25 cellular contexts compared by ENCODE assay signal in the genomic region with DNA sequence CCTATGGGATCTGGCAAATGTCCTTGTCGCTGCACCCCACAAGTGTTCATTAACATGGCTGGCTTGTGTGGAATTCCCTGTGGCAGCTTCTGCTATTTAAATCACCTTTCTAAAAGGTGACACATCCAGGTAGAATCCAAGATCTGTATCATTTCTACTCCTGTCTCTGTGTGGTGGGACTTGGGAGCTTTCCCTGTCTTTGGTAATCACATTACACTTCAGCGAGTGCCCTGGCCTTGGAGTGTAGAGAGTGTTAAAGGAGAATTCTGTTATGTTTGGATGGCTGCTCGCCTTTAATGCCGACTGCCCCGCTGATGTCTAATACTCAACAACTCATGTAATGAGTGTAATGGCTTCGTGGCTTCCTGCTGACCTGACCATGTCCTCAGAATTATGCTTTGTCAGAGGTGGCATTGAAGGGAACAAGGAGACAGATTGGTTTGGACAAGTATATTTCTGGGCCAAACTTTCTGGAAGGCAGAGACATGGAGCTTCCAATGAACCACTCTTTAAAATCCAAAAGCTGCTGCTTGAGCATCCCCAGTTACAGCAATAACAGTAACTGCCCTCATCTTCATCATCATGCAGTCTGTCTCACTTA.
"Had no signal": no experiment of that assay in that cellular context is flagged by ENCODE, and none has a peak within 500 bp of the region (broad histone marks: within the 10 kb centered on the region; RNA-seq: fewer than 3 reads in every experiment).

No MANE protein-coding gene starts in this region.

- DNase-seq: activated CD4-positive, alpha-beta T cell treated with anti-CD3 and anti-CD28 coated beads for 48 hours; activated CD4-positive, alpha-beta T cell treated with anti-CD3 and anti-CD28 coated beads, Interleukin-2, amount 50 U/mL, for 4 hours; activated CD4-positive, CD25-positive, alpha-beta regulatory T cell treated with anti-CD3 and anti-CD28 coated beads, Interleukin-2, amount 50 U/mL, for 72 hours; activated CD8-positive, alpha-beta memory T cell treated with anti-CD3 and anti-CD28 coated beads, Interleukin-2, amount 50 U/mL, for 48 hours; activated CD8-positive, alpha-beta T cell treated with anti-CD3 and anti-CD28 coated beads, Interleukin-2, amount 10 ng/mL, durations not matched to agents 7 days and 5 days; activated naive CD4-positive, alpha-beta T cell treated with anti-CD3 and anti-CD28 coated beads, Interleukin-2, amount 50 U/mL, for 16 hours; activated naive CD8-positive, alpha-beta T cell treated with anti-CD3 and anti-CD28 coated beads, Interleukin-2, amount 10 ng/mL, durations not matched to agents 7 days and 5 days; activated T-cell treated with anti-CD3 and anti-CD28 coated beads, Interleukin-2, amount 50 U/mL, for 1 hour; aorta; KG1; NCI-H1092; NCI-H1417 treated with DMSO at 0.1 percent for 48 hours; NCI-H1694; NCI-H2029; NCI-H2107; NCI-H2171 treated with DMSO at 0.1 percent for 48 hours; NCI-H226; NCI-H526; NCI-H774; SJCRH30; SK-N-SH had no signal

- H3K4me3 ChIP-seq: SJCRH30 had no signal

- H3K36me3 Mint-ChIP-seq: activated naive CD8-positive, alpha-beta T cell treated with anti-CD3 and anti-CD28 coated beads, Interleukin-2, amount 10 ng/mL, durations not matched to agents 7 days and 5 days; brain; IgD-negative memory B cell had no signal

- H3K9me3 Mint-ChIP-seq: T-helper 1 cell treated with Interleukin-12 subunit alpha and Interleukin-12 subunit beta and Interleukin-4 antibody, amounts not matched to agents 30 μg/mL and 1 μg/mL, for 36 hours had no signal

- H3K9me3 ChIP-seq: SJCRH30, SK-N-SH had no signal

- H3K27me3 ChIP-seq: SJCRH30 had no signal

- H3K27ac Mint-ChIP-seq: activated CD8-positive, alpha-beta T cell treated with anti-CD3 and anti-CD28 coated beads, Interleukin-2, amount 10 ng/mL, durations not matched to agents 7 days and 5 days; activated naive CD8-positive, alpha-beta T cell treated with anti-CD3 and anti-CD28 coated beads, Interleukin-2, amount 10 ng/mL, durations not matched to agents 7 days and 5 days; brain; IgD-negative memory B cell; T-helper 1 cell treated with Interleukin-12 subunit alpha and Interleukin-12 subunit beta and Interleukin-4 antibody, amounts not matched to agents 30 μg/mL and 1 μg/mL, for 36 hours; WTC11 had no signal

- H3K4me3 Mint-ChIP-seq: activated CD8-positive, alpha-beta T cell treated with anti-CD3 and anti-CD28 coated beads, Interleukin-2, amount 10 ng/mL, durations not matched to agents 7 days and 5 days; activated naive CD8-positive, alpha-beta T cell treated with anti-CD3 and anti-CD28 coated beads, Interleukin-2, amount 10 ng/mL, durations not matched to agents 7 days and 5 days; brain; IgD-negative memory B cell; T-helper 1 cell treated with Interleukin-12 subunit alpha and Interleukin-12 subunit beta and Interleukin-4 antibody, amounts not matched to agents 30 μg/mL and 1 μg/mL, for 36 hours; WTC11 had no signal

- H3K4me1 Mint-ChIP-seq: activated naive CD8-positive, alpha-beta T cell treated with anti-CD3 and anti-CD28 coated beads, Interleukin-2, amount 10 ng/mL, durations not matched to agents 7 days and 5 days; IgD-negative memory B cell had no signal

- H3K27me3 Mint-ChIP-seq: activated naive CD8-positive, alpha-beta T cell treated with anti-CD3 and anti-CD28 coated beads, Interleukin-2, amount 10 ng/mL, durations not matched to agents 7 days and 5 days; IgD-negative memory B cell had no signal

- H3K36me3 ChIP-seq: SJCRH30 had no signal

- H3K27ac ChIP-seq: SJCRH30 had no signal
